ENCODE assay signal across 15 cellular contexts in the genomic region with DNA sequence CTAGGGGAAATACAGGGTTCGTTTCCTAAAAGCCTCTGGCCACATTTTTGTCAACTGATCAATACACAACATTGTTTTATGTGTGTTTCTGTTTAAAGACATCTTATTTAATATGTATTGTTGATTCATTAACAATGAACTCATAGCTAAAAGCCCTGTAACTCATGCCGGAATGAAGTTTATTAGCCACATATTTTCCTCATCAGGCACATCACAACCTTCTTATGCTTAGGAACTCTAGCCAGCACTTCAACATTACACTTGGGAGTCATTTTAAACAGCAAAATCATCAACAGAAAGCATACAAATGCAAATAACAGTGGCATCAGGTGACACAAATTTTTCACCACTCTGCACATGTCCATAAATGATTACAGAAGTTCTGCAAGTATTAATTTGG. TPM values are rescaled to one million over a fixed set of nuclear protein-coding genes. Genes with fewer than 3 reads are reported as not detected.
A peak's percentile ranks its signal among the peaks of the same experiment; 100 is the strongest.
DNase-seq lines count a peak whose midpoint lies in the region; ATAC-seq and TF ChIP-seq lines count a peak whose summit lies in the region.
"Had no signal": no experiment of that assay in that cellular context is flagged by ENCODE, and none has a peak within 500 bp of the region (broad histone marks: within the 10 kb centered on the region; RNA-seq: fewer than 3 reads in every experiment).

No MANE protein-coding gene starts in this region.

- no peaks in the 10 kb centered on the region for H3K9me2 ChIP-seq in GM23248 (ENCODE audit: insufficient read depth)

- intact Hi-C loops in ascending aorta (cut with DNase I), result no loop called here

- DNase-seq in DMS79 treated with DMSO at 0.1 percent for 48 hours (lab: John Stamatoyannopoulos, UW) (peak; percentile 77), DMS79 (lab: John Stamatoyannopoulos, UW) (no peak), GM23248 (peak; percentile 40), RWPE2 (ENCODE audit: low spot score) (no peak), ascending aorta (ENCODE audit: low spot score in 2 of 2) (no peak)
- DNase-seq in stimulated activated CD4-positive, alpha-beta T cell treated with anti-CD3 and anti-CD28 coated beads, Interleukin-12 subunit alpha, Interleukin-12 subunit beta, amount 100 ng/mL, for 4 hours, result no peak
- DNase-seq: BE2C; CD4-positive, alpha-beta memory T cell; DND-41; GF-D8; HCEC 1CT had no signal

- H2AFZ ChIP-seq in GM23248, result no peak overlapping the region

- H3K27me3 ChIP-seq in GM23248 (replicated peaks; ENCODE audit: insufficient read depth), result no peaks in the 10 kb centered on the region
- H3K27me3 ChIP-seq in RWPE2 (ENCODE audit: insufficient read depth, poor library complexity, severe bottlenecking), result no peaks in the 10 kb centered on the region
- H3K27me3 ChIP-seq in ascending aorta, result no peaks in the 10 kb centered on the region
- H3K27me3 ChIP-seq: BE2C had no signal

- peaks cover 11% of the 10 kb centered on the region for H4K20me1 ChIP-seq in GM23248 (ENCODE audit: insufficient read depth)

- TF ChIP-seq CTCF in RWPE2 (IDR thresholded peaks at IDR 0.05; ENCODE audit: poor library complexity, severe bottlenecking), result no peak
- TF ChIP-seq CTCF in ascending aorta (IDR thresholded peaks at IDR 0.05), result no peak

- H3K4me1 ChIP-seq in GM23248 (ENCODE audit: insufficient read depth) (peaks cover 96% of the 10 kb centered on the region), RWPE2 (ENCODE audit: insufficient read depth, poor library complexity, severe bottlenecking) (peaks cover 20% of the 10 kb centered on the region), ascending aorta (peaks cover 0 to 11% of the 10 kb centered on the region in 2 donors)
- H3K4me1 ChIP-seq: BE2C had no signal

- no peak overlapping the region for H3K9ac ChIP-seq in GM23248

- in situ Hi-C loops in GM23248 (cut with MboI), result no loop called here

- 33 to 35% methylated on average over 2 of the region's 2 CpGs for WGBS in GM23248 (ENCODE audit: low coverage in 1 of 2, low lambda C conversion rate in 2 of 2, missing lambda C conversion rate in 2 of 2), 2 experiments

- ATAC-seq in RWPE2 (ENCODE audit: low read depth) (no peak), HG02678 (IDR thresholded peaks at IDR 0.05; ENCODE audit: unreplicated experiment) (no peak)
- ATAC-seq: HepG2 had no signal

- H3K4me3 ChIP-seq in GM23248 (0 out of 2 replicates have a peak overlapping the region, but pooled peaks have one; percentile 3), RWPE2 (ENCODE audit: severe bottlenecking) (no peak overlapping the region), ascending aorta (no peak overlapping the region)

- H3K79me2 ChIP-seq in GM23248 (ENCODE audit: insufficient read depth), result peaks cover 100% of the 10 kb centered on the region

- H3K4me2 ChIP-seq in GM23248 (ENCODE audit: unreplicated experiment), result peak overlapping the region; percentile 11

- H3K36me3 ChIP-seq in GM23248 (ENCODE audit: low read depth) (peaks cover 83% of the 10 kb centered on the region), RWPE2 (ENCODE audit: low read depth) (peaks cover 98% of the 10 kb centered on the region), ascending aorta (no peaks in the 10 kb centered on the region)
- H3K36me3 ChIP-seq: BE2C had no signal

- H3K9me3 ChIP-seq in GM23248 (ENCODE audit: low read depth) (no peaks in the 10 kb centered on the region), RWPE2 (ENCODE audit: severe bottlenecking) (peaks cover 2% of the 10 kb centered on the region), ascending aorta (no peaks in the 10 kb centered on the region)
- H3K9me3 ChIP-seq: BE2C had no signal

- peak overlapping the region; percentile 88 for H3K27ac ChIP-seq in GM23248
- peak overlapping the region; percentile 18 for H3K27ac ChIP-seq in RWPE2 (ENCODE audit: poor library complexity, severe bottlenecking)
- no peak overlapping the region for H3K27ac ChIP-seq in ascending aorta
- H3K27ac ChIP-seq: 22Rv1, C4-2B had no signal

- peaks cover 97% of the 10 kb centered on the region for H3F3A ChIP-seq in GM23248 (ENCODE audit: insufficient read depth)

RNA-seq across cellular contexts. Expression of gene BLID, which starts 15.1 kb away (rescaled TPM):
- total RNA-seq in GM23248 (2014; rRNA removed; shearing (Covaris generic)), result 4.1 and 7.1 TPM in 2 replicates
- polyA plus RNA-seq in GM23248 (2016; fragmentation: Nextera tagmentation; extraction: Ambion mirVana), result 0.84 and 2.9 TPM in 2 replicates
- total RNA-seq in ascending aorta, result not detected
- total RNA-seq: CD4-positive, alpha-beta memory T cell; HepG2 had no signal
- polyA plus RNA-seq: CD4-positive, alpha-beta memory T cell; HepG2 had no signal

Comparison
In these comparisons a context has a peak if more than half of its experiments do, and no peak if none do; other contexts are left out.
1. DNase-seq: peak in DMS79 treated with DMSO at 0.1 percent for 48 hours (single experiment) and GM23248 (single experiment); none in DMS79 (single experiment), RWPE2 (single experiment), ascending aorta (0 of 2) and stimulated activated CD4-positive, alpha-beta T cell treated with anti-CD3 and anti-CD28 coated beads, Interleukin-12 subunit alpha, Interleukin-12 subunit beta, amount 100 ng/mL, for 4 hours (single experiment).
2. H3K27ac ChIP-seq: peak in GM23248 (single experiment) and RWPE2 (single experiment); none in ascending aorta (0 of 2).